8 cellular contexts compared by ENCODE assay signal in genomic region chr3:55160241-55160877, GRCh38.
A peak's percentile ranks its signal among the peaks of the same experiment; 100 is the strongest.
DNase-seq lines count a peak whose midpoint lies in the region; ATAC-seq, FAIRE-seq and TF ChIP-seq lines count a peak whose summit lies in the region.

No MANE protein-coding gene starts in this region.

- no peak for FAIRE-seq in GM19239 (lab: Jason Lieb, UNC)

- CTCF ChIA-PET in AG04450 (lab: Charles Lee), result interaction anchor here (0.7 to 1.3 kb wide), 3 partner anchors 21 to 308 kb away, joined by 3 read pairs; no protein-coding TSS in a partner anchor

- peak; percentile 79 for ATAC-seq in GM21576 (IDR thresholded peaks at IDR 0.05; ENCODE audit: unreplicated experiment)
- peak; percentile 76 to 92 for ATAC-seq in left cardiac atrium

- H3K4me3 ChIP-seq in AG04450 (ENCODE audit: low read depth, low read length) (no peak overlapping the region), dorsolateral prefrontal cortex (no peak overlapping the region)

- H3K9me3 ChIP-seq in AG04450 (ENCODE audit: control insufficient read depth, insufficient read depth, low read length), result no peaks in the 10 kb centered on the region

- POLR2A ChIA-PET in AG04450 (lab: Yijun Ruan, JAX), result interaction anchor here (0.5 to 1.5 kb wide), 7 partner anchors 9 to 328 kb away, joined by 3 to 9 read pairs (median 5); no protein-coding TSS in a partner anchor

- peak; percentile 81 for DNase-seq in AG04450 (ENCODE audit: low read depth, low spot score)
- peak; percentile 61 for DNase-seq in NOMO-1 treated with dmso at 0.1 percent for 144 hours (lab: John Stamatoyannopoulos, UW; ENCODE audit: unreplicated experiment)
- DNase-seq in left cardiac atrium, result peak; percentile 69
- DNase-seq in dorsolateral prefrontal cortex, result no peak
- DNase-seq in GM19239 (ENCODE audit: insufficient read length, low spot score), result no peak
- no peak for DNase-seq in RKO (ENCODE audit: low spot score)
- no peak for DNase-seq in activated T-cell treated with anti-CD3 and anti-CD28 coated beads for 4 hours

- H3K27me3 ChIP-seq in AG04450 (ENCODE audit: control insufficient read depth, insufficient read depth, low read length) (no peaks in the 10 kb centered on the region), dorsolateral prefrontal cortex (peaks cover 0 to 16% (median 0%) of the 10 kb centered on the region in 45 donors)

- H3K27ac ChIP-seq in AG04450 (ENCODE audit: low read depth, low read length) (peak overlapping the region; percentile 69), dorsolateral prefrontal cortex (no peak overlapping the region)

- intact Hi-C loops in left cardiac atrium (cut with DNase I), result no loop called here
- intact Hi-C loops in dorsolateral prefrontal cortex (cut with DNase I), result loop anchor here in 1 of 2 donors (10.0 kb wide), 1 partner anchor 296 kb away; no protein-coding TSS in a partner anchor

- TF ChIP-seq CTCF in AG04450 (IDR thresholded peaks at IDR 0.05; ENCODE audit: low read depth, low read length), result no peak
- no peak for TF ChIP-seq CTCF in dorsolateral prefrontal cortex (IDR thresholded peaks at IDR 0.05 in 54 of 56, conservative IDR thresholded peaks at IDR 0.05 in 2 of 56; ENCODE audit: low read depth in 1 of 56, partially characterized antibody in 56 of 56)

Comparison
In these comparisons a context has a peak if more than half of its experiments do, and no peak if none do; other contexts are left out.
1. DNase-seq: peak in AG04450 (single experiment), NOMO-1 treated with dmso at 0.1 percent for 144 hours (single experiment) and left cardiac atrium (single experiment); none in dorsolateral prefrontal cortex (0 of 10), GM19239 (single experiment), RKO (single experiment) and activated T-cell treated with anti-CD3 and anti-CD28 coated beads for 4 hours (single experiment).